9 cellular contexts compared by ENCODE assay signal in genomic region chr2:26757873-26758789, GRCh38. TPM values are rescaled to one million over a fixed set of nuclear protein-coding genes. Genes with fewer than 3 reads are reported as not detected.
DNase-seq lines count a peak whose midpoint lies in the region; ATAC-seq and TF ChIP-seq lines count a peak whose summit lies in the region.
"Had no signal": no experiment of that assay in that cellular context is flagged by ENCODE, and none has a peak within 500 bp of the region (broad histone marks: within the 10 kb centered on the region; RNA-seq: fewer than 3 reads in every experiment).

No MANE protein-coding gene starts in this region.

- H3K4me3 ChIP-seq in BJ (ENCODE audit: low read depth, low read length): no peak overlapping the region
- no peak overlapping the region for H3K4me3 ChIP-seq in SK-N-SH (ENCODE audit: low read depth in 2 of 2, low read length in 1 of 2)
- no peak overlapping the region for H3K4me3 ChIP-seq in fibroblast of pulmonary artery (replicated peaks; ENCODE audit: low read depth, low read length)
- H3K4me3 ChIP-seq in MM.1S (ENCODE audit: low read length): no peak overlapping the region

- H3K9me3 ChIP-seq in SK-N-SH: no peaks in the 10 kb centered on the region
- no peaks in the 10 kb centered on the region for H3K9me3 ChIP-seq in MM.1S (replicated peaks; ENCODE audit: insufficient read depth, low read length)

- H4K20me1 ChIP-seq in SK-N-SH (ENCODE audit: insufficient read depth) (no peaks in the 10 kb centered on the region), MM.1S (ENCODE audit: insufficient read depth, low read length) (no peaks in the 10 kb centered on the region)

- no peak for TF ChIP-seq RAD21 in SK-N-SH (IDR thresholded peaks at IDR 0.05; ENCODE audit: low read length)

- H3K4me2 ChIP-seq in SK-N-SH (peak overlapping the region; percentile 60), MM.1S (ENCODE audit: low read depth, low read length) (no peak overlapping the region; the same call in 1 of the 2 replicates)

- no peaks in the 10 kb centered on the region for H3K79me2 ChIP-seq in SK-N-SH (ENCODE audit: insufficient read depth)
- H3K79me2 ChIP-seq in MM.1S (ENCODE audit: low read length): no peaks in the 10 kb centered on the region

- CTCF ChIA-PET in BJ (lab: Yijun Ruan, JAX) (interaction anchor here (1.1 kb wide), 1 partner anchor 13 kb away, joined by 5 read pairs; no protein-coding TSS in a partner anchor), SK-N-SH (lab: Yijun Ruan, JAX) (interaction anchor here (1.5 to 4.6 kb wide), 4 partner anchors 12 to 152 kb away, joined by 4 to 27 read pairs (median 9); no protein-coding TSS in a partner anchor)

- no peaks in the 10 kb centered on the region for H3K27me3 ChIP-seq in BJ (ENCODE audit: control insufficient read depth, insufficient read depth, low read length)
- no peaks in the 10 kb centered on the region for H3K27me3 ChIP-seq in SK-N-SH (ENCODE audit: insufficient read depth)
- H3K27me3 ChIP-seq in MM.1S (replicated peaks; ENCODE audit: insufficient read depth, low read length): no peaks in the 10 kb centered on the region

- H3K27ac ChIP-seq in SK-N-SH (ENCODE audit: low read depth in 2 of 2, low read length in 1 of 2) (peak overlapping the region; percentile 53 to 78), MM.1S (ENCODE audit: low read length) (no peak overlapping the region)

- peak in 1 of 2 experiments; percentile 83; a peak in 1 of 4 replicates for TF ChIP-seq EP300 in SK-N-SH (IDR thresholded peaks at IDR 0.05; ENCODE audit: borderline replicate concordance in 1 of 2, low read depth in 1 of 2, low read length in 1 of 2)

- TF ChIP-seq CTCF in BJ (IDR thresholded peaks at IDR 0.05; ENCODE audit: insufficient read depth, low read depth, low read length): no peak
- no peak for TF ChIP-seq CTCF in SK-N-SH (IDR thresholded peaks at IDR 0.05)
- TF ChIP-seq CTCF in fibroblast of pulmonary artery (IDR thresholded peaks at IDR 0.05; ENCODE audit: low read length, missing control alignments): no peak
- TF ChIP-seq CTCF in MM.1S (IDR thresholded peaks at IDR 0.05; ENCODE audit: low read length): no peak

- ATAC-seq in GM21723 (IDR thresholded peaks at IDR 0.05; ENCODE audit: unreplicated experiment) (peak; percentile 43), sciatic nerve (peak; percentile 76), GM18858 (IDR thresholded peaks at IDR 0.05; ENCODE audit: unreplicated experiment) (no peak)

- H2AFZ ChIP-seq in SK-N-SH (ENCODE audit: low read depth) (peak overlapping the region; percentile 70), MM.1S (ENCODE audit: low read length) (no peak overlapping the region)

- H3K36me3 ChIP-seq in BJ (ENCODE audit: control insufficient read depth, insufficient read depth, low read length): no peaks in the 10 kb centered on the region
- H3K36me3 ChIP-seq in SK-N-SH (replicated peaks in 1 of 2; ENCODE audit: control insufficient read depth in 1 of 2, insufficient read depth in 2 of 2, low read length in 1 of 2): no peaks in the 10 kb centered on the region
- H3K36me3 ChIP-seq in MM.1S (replicated peaks; ENCODE audit: insufficient read depth, low read length): no peaks in the 10 kb centered on the region

- POLR2A ChIA-PET in BJ (lab: Charles Lee) (no interaction called here), SK-N-SH (lab: Yijun Ruan, JAX) (no interaction called here)

- intact Hi-C loops in sciatic nerve (cut with DNase I): no loop called here

- H3K9ac ChIP-seq in SK-N-SH: peak overlapping the region; percentile 42
- no peak overlapping the region for H3K9ac ChIP-seq in MM.1S (ENCODE audit: low read length)

- H3K9me2 ChIP-seq in SK-N-SH (no peaks in the 10 kb centered on the region), MM.1S (replicated peaks; ENCODE audit: insufficient read depth, low read length) (no peaks in the 10 kb centered on the region)

- H3K4me1 ChIP-seq in SK-N-SH (ENCODE audit: control insufficient read depth in 1 of 2, insufficient read depth in 2 of 2, low read depth in 1 of 2, low read length in 1 of 2): peaks cover 9 to 15% of the 10 kb centered on the region in 2 experiments; a peak in 3 of 4 replicates
- H3K4me1 ChIP-seq in MM.1S (ENCODE audit: low read length): no peaks in the 10 kb centered on the region

- H3F3A ChIP-seq in SK-N-SH (replicated peaks; ENCODE audit: insufficient read depth): peaks cover 6% of the 10 kb centered on the region
- H3F3A ChIP-seq in MM.1S (ENCODE audit: insufficient read depth, low read length): no peaks in the 10 kb centered on the region

- DNase-seq in BJ (ENCODE audit: low read depth) (peak; percentile 94), SK-N-SH (peak; percentile 5), fibroblast of pulmonary artery (ENCODE audit: low read depth) (peak; percentile 99), sciatic nerve (ENCODE audit: low spot score) (no peak), MM.1S (no peak), iPS-NIHi7 (ENCODE audit: extremely low spot score) (no peak)

- 32% methylated on average over 6 of the region's 6 CpGs for WGBS in SK-N-SH (ENCODE audit: low lambda C conversion rate)

TF ChIP-seq in SK-N-SH, 30 proteins besides CTCF, POLR2A, EP300 and RAD21 (continues in another document):
- TF ChIP-seq SIN3A (IDR thresholded peaks at IDR 0.05; ENCODE audit: borderline replicate concordance, low read depth, low read length): peak; percentile 49; the same call in 1 of the 2 replicates
- peak; percentile 41; the same call in 1 of the 2 replicates for TF ChIP-seq GABPA (IDR thresholded peaks at IDR 0.05; ENCODE audit: low read depth)
- TF ChIP-seq MEF2A (IDR thresholded peaks at IDR 0.05; ENCODE audit: borderline replicate concordance, low read depth): no peak; the same call in 1 of the 2 replicates
- no peak; the same call in 1 of the 2 replicates for TF ChIP-seq JUND (IDR thresholded peaks at IDR 0.05)
- TF ChIP-seq EZH2phosphoT487 (IDR thresholded peaks at IDR 0.05; ENCODE audit: borderline replicate concordance, low read depth): no peak
- TF ChIP-seq TCF12 (IDR thresholded peaks at IDR 0.05): peak; percentile 75; the same call in 1 of the 2 replicates
- TF ChIP-seq RXRA (IDR thresholded peaks at IDR 0.05; ENCODE audit: borderline replicate concordance, low read depth): peak; percentile 97
- TF ChIP-seq NFIC (IDR thresholded peaks at IDR 0.05; ENCODE audit: borderline replicate concordance): peak; percentile 77; the same call in 1 of the 2 replicates
- peak; percentile 38; the same call in 1 of the 2 replicates for TF ChIP-seq TAF1 (IDR thresholded peaks at IDR 0.05; ENCODE audit: borderline replicate concordance, low read depth, low read length)
- no peak for TF ChIP-seq CHD2 (IDR thresholded peaks at IDR 0.05; ENCODE audit: low read length, partially characterized antibody)
- TF ChIP-seq, protein P1, sequence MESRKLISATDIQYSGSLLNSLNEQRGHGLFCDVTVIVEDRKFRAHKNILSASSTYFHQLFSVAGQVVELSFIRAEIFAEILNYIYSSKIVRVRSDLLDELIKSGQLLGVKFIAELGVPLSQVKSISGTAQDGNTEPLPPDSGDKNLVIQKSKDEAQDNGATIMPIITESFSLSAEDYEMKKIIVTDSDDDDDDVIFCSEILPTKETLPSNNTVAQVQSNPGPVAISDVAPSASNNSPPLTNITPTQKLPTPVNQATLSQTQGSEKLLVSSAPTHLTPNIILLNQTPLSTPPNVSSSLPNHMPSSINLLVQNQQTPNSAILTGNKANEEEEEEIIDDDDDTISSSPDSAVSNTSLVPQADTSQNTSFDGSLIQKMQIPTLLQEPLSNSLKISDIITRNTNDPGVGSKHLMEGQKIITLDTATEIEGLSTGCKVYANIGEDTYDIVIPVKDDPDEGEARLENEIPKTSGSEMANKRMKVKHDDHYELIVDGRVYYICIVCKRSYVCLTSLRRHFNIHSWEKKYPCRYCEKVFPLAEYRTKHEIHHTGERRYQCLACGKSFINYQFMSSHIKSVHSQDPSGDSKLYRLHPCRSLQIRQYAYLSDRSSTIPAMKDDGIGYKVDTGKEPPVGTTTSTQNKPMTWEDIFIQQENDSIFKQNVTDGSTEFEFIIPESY (IDR thresholded peaks at IDR 0.05; ENCODE audit: borderline replicate concordance, low read depth): 0 out of 2 replicates have a peak, but pooled peaks have one; percentile 73
- TF ChIP-seq RCOR1 (IDR thresholded peaks at IDR 0.05; ENCODE audit: low read length): no peak
- peak; percentile 71 for TF ChIP-seq POLR2AphosphoS5 (IDR thresholded peaks at IDR 0.05; ENCODE audit: low read depth, low read length)
- TF ChIP-seq YY1 (IDR thresholded peaks at IDR 0.05; ENCODE audit: low read depth): peak; percentile 74
- TF ChIP-seq MXI1 (IDR thresholded peaks at IDR 0.05; ENCODE audit: low read depth, low read length): no peak
- peak; percentile 94 for TF ChIP-seq FOSL2 (IDR thresholded peaks at IDR 0.05; ENCODE audit: borderline replicate concordance, low read depth)
- TF ChIP-seq MAX (IDR thresholded peaks at IDR 0.05; ENCODE audit: low read depth): peak; percentile 64; the same call in 1 of the 2 replicates
- TF ChIP-seq, protein P2, sequence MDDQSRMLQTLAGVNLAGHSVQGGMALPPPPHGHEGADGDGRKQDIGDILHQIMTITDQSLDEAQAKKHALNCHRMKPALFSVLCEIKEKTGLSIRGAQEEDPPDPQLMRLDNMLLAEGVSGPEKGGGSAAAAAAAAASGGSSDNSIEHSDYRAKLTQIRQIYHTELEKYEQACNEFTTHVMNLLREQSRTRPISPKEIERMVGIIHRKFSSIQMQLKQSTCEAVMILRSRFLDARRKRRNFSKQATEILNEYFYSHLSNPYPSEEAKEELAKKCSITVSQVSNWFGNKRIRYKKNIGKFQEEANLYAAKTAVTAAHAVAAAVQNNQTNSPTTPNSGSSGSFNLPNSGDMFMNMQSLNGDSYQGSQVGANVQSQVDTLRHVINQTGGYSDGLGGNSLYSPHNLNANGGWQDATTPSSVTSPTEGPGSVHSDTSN (IDR thresholded peaks at IDR 0.05): peak; percentile 50; the same call in 1 of the 2 replicates

RNA-seq across cellular contexts. Expression of gene SLC35F6, which starts 6.0 kb away (rescaled TPM):
- polyA plus RNA-seq in BJ (2011; rRNA removed): 25.9 and 37.1 TPM in 2 replicates
- 64.3 and 85.8 TPM in 2 replicates for polyA minus RNA-seq in BJ (2011; rRNA and poly(A)+ RNA removed)
- polyA plus RNA-seq in SK-N-SH (2012; rRNA removed): 15.9 and 16.0 TPM in 2 replicates
- polyA plus RNA-seq in SK-N-SH (2012; cell fraction: cytosol; rRNA removed): 8.3 and 12.6 TPM in 2 replicates
- 10.6 and 12.1 TPM in 2 replicates for polyA plus RNA-seq in SK-N-SH (2012; cell fraction: nucleus; rRNA removed)
- total RNA-seq in sciatic nerve: 27.6 TPM

RNA-seq across cellular contexts. Expression of gene CENPA, which starts 27.7 kb away (rescaled TPM):
- 14.7 and 18.9 TPM in 2 replicates for polyA plus RNA-seq in BJ (2011; rRNA removed)
- 5.7 and 6.0 TPM in 2 replicates for polyA minus RNA-seq in BJ (2011; rRNA and poly(A)+ RNA removed)
- 17.0 and 19.5 TPM in 2 replicates for polyA plus RNA-seq in SK-N-SH (2012; rRNA removed)
- 15.4 and 19.7 TPM in 2 replicates for polyA plus RNA-seq in SK-N-SH (2012; cell fraction: cytosol; rRNA removed)
- polyA plus RNA-seq in SK-N-SH (2012; cell fraction: nucleus; rRNA removed): 8.0 and 9.4 TPM in 2 replicates
- 0.31 TPM for total RNA-seq in sciatic nerve
- polyA plus RNA-seq: IgD-negative memory B cell had no signal

Comparison
In these comparisons a context has a peak if more than half of its experiments do, and no peak if none do; other contexts are left out.
1. DNase-seq: peak in BJ (single experiment), SK-N-SH (single experiment) and fibroblast of pulmonary artery (single experiment); none in sciatic nerve (single experiment), MM.1S (single experiment) and iPS-NIHi7 (single experiment).